In the genomic region with DNA sequence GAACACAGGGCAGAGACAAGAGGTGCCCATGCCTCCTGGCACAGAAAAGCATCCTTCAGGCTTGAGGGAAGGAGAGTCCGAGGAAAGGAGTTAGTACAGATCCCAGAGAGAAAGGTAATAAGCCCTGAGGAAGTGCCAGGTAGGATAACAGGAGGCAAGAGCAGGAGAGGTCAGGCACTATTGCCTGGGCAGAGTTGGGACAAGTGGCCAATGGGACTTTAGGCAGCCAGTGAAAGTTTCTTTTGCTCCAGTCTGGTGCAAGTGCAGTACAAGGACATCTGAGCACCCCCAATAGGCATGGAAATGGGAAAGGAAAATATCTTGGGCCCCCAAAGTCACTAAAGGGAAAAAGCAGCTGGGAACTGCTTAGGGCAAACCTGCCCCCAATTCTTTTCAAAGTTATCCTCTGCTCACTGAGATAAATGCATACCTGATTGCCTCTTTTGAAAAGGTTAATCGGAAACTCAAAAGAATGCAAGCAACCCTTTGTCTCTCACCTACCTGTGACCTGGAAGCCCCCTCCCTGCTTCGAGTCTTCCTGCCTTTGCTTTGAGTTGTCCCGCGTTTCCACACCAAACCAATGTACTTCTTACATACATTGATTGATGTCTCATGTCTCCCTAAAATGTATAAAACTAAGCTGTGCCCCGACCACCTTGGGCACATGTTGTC, we compare ENCODE assay signal across 20 cellular contexts.
"Had no signal": no experiment of that assay in that cellular context is flagged by ENCODE, and none has a peak within 500 bp of the region (broad histone marks: within the 10 kb centered on the region; RNA-seq: fewer than 3 reads in every experiment).

No MANE protein-coding gene starts in this region.

- H3K27ac ChIP-seq: body of pancreas, cardiac muscle cell, heart right ventricle, lower lobe of right lung, prostate gland, vagina, VCaP had no signal

- DNase-seq: activated CD4-positive, CD25-positive, alpha-beta regulatory T cell treated with anti-CD3 and anti-CD28 coated beads, Interleukin-2, amount 50 U/mL, for 72 hours; activated gamma-delta T cell treated with Interleukin-2 at 50 U/mL for 16 hours; activated T-cell treated with anti-CD3 and anti-CD28 coated beads, Interleukin-2, amount 50 U/mL, for 1 hour; body of pancreas; cortex of kidney; heart right ventricle; kidney; lower lobe of right lung; natural killer cell; stimulated activated CD4-positive, alpha-beta T cell treated with anti-CD3 and anti-CD28 coated beads, Interleukin-2, amount 100 ng/mL, for 48 hours; stimulated activated CD8-positive, alpha-beta memory T cell treated with anti-CD3 and anti-CD28 coated beads, Interleukin-4, amount 100 ng/mL, for 48 hours; stimulated activated naive B cell treated with anti-CD40 and anti-IgM and Interleukin-4, amounts not matched to agents 10 μg/mL and 1 μg/mL and 100 μg/mL, for 72 hours had no signal

- H3K27me3 ChIP-seq: body of pancreas, cardiac muscle cell, heart right ventricle, vagina had no signal

- H3K36me3 ChIP-seq: cardiac muscle cell, heart right ventricle, lower lobe of right lung, prostate gland, vagina had no signal

- H3K27ac Mint-ChIP-seq: activated naive CD4-positive, alpha-beta T cell treated with anti-CD3 and anti-CD28 coated beads, Interleukin-2, amount 50 U/mL, for 24 hours; mesothelial cell of epicardium; natural killer cell; stimulated activated naive B cell treated with anti-CD40 and anti-IgM and Interleukin-4, amounts not matched to agents 10 μg/mL and 1 μg/mL and 100 μg/mL, for 72 hours; T-helper 2 cell treated with Interferon-gamma antibody and Interleukin-4, amounts not matched to agents 5 μg/mL and 100 μg/mL, for 36 hours; type B pancreatic cell had no signal

- ATAC-seq: body of pancreas; heart right ventricle; lower lobe of right lung; natural killer cell; stimulated activated naive B cell treated with anti-CD40 and anti-IgM and Interleukin-4, amounts not matched to agents 10 μg/mL and 1 μg/mL and 100 μg/mL, for 72 hours had no signal

- H3K4me1 Mint-ChIP-seq: activated naive CD4-positive, alpha-beta T cell treated with anti-CD3 and anti-CD28 coated beads, Interleukin-2, amount 50 U/mL, for 24 hours; natural killer cell; stimulated activated naive B cell treated with anti-CD40 and anti-IgM and Interleukin-4, amounts not matched to agents 10 μg/mL and 1 μg/mL and 100 μg/mL, for 72 hours had no signal

- H3K9me3 ChIP-seq: body of pancreas, heart right ventricle, lower lobe of right lung, prostate gland, vagina had no signal

- H3K27me3 Mint-ChIP-seq: type B pancreatic cell had no signal

- H3K4me1 ChIP-seq: heart right ventricle, lower lobe of right lung, prostate gland, vagina had no signal

- H3K4me3 ChIP-seq: body of pancreas, cardiac muscle cell, heart right ventricle, lower lobe of right lung, prostate gland, vagina had no signal

- H3K9me3 Mint-ChIP-seq: activated naive CD4-positive, alpha-beta T cell treated with anti-CD3 and anti-CD28 coated beads, Interleukin-2, amount 50 U/mL, for 24 hours; mesothelial cell of epicardium; natural killer cell; stimulated activated naive B cell treated with anti-CD40 and anti-IgM and Interleukin-4, amounts not matched to agents 10 μg/mL and 1 μg/mL and 100 μg/mL, for 72 hours; T-helper 2 cell treated with Interferon-gamma antibody and Interleukin-4, amounts not matched to agents 5 μg/mL and 100 μg/mL, for 36 hours; type B pancreatic cell had no signal

- H3K4me3 Mint-ChIP-seq: activated naive CD4-positive, alpha-beta T cell treated with anti-CD3 and anti-CD28 coated beads, Interleukin-2, amount 50 U/mL, for 24 hours; mesothelial cell of epicardium; natural killer cell; stimulated activated naive B cell treated with anti-CD40 and anti-IgM and Interleukin-4, amounts not matched to agents 10 μg/mL and 1 μg/mL and 100 μg/mL, for 72 hours; T-helper 2 cell treated with Interferon-gamma antibody and Interleukin-4, amounts not matched to agents 5 μg/mL and 100 μg/mL, for 36 hours; type B pancreatic cell had no signal

- H3K36me3 Mint-ChIP-seq: activated naive CD4-positive, alpha-beta T cell treated with anti-CD3 and anti-CD28 coated beads, Interleukin-2, amount 50 U/mL, for 24 hours; mesothelial cell of epicardium; natural killer cell; stimulated activated naive B cell treated with anti-CD40 and anti-IgM and Interleukin-4, amounts not matched to agents 10 μg/mL and 1 μg/mL and 100 μg/mL, for 72 hours; type B pancreatic cell had no signal
